15 cellular contexts compared by ENCODE assay signal in the genomic region with DNA sequence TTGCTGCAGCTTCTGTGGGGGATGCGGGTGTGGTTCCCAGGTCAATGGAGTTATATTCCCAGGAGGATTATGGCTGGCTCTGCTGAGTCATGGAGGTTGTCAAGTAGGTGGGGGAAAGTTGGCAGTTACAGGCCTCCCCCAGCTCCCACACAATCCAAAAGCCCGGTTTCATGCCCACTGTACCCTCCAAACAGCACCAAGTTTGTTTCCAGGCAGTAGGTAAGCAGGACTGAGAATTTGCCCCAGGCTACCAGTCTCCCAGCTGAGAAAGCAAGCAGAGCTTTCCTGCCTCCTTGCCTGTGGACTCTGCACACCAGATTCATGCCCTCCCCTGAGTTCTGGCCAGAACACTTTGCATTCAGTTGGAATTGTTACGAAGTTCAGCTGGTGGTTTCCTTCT.
"Had no signal": no experiment of that assay in that cellular context is flagged by ENCODE, and none has a peak within 500 bp of the region (broad histone marks: within the 10 kb centered on the region; RNA-seq: fewer than 3 reads in every experiment).

No MANE protein-coding gene starts in this region.

- DNase-seq: effector memory CD8-positive, alpha-beta T cell; esophagus squamous epithelium; foreskin fibroblast; immature natural killer cell; naive thymus-derived CD4-positive, alpha-beta T cell; nephron progenitor cell; psoas muscle; retina; sigmoid colon; small intestine; stimulated activated CD4-positive, alpha-beta T cell treated with anti-CD3 and anti-CD28 coated beads, Interleukin-12 subunit alpha, Interleukin-12 subunit beta, amount 100 ng/mL, for 4 hours; stomach; substantia nigra; transverse colon had no signal

- ATAC-seq: effector memory CD8-positive, alpha-beta T cell; naive thymus-derived CD4-positive, alpha-beta T cell; psoas muscle had no signal

- H3K4me3 ChIP-seq: esophagus squamous epithelium, psoas muscle, sigmoid colon, stomach, thoracic aorta, transverse colon had no signal
